17 cellular contexts compared by ENCODE assay signal in genomic region chr11:134196756-134197155, GRCh38.
"Had no signal": no experiment of that assay in that cellular context is flagged by ENCODE, and none has a peak within 500 bp of the region (broad histone marks: within the 10 kb centered on the region; RNA-seq: fewer than 3 reads in every experiment).

No MANE protein-coding gene starts in this region.

- H3K27ac Mint-ChIP-seq: stimulated activated naive CD8-positive, alpha-beta T cell treated with anti-CD3 and anti-CD28 coated beads, Interleukin-15, Interleukin-2, amounts not matched to agents 100 ng/mL and 50 ng/mL, for 24 hours had no signal

- H3K27ac ChIP-seq: coronary artery, gastroesophageal sphincter, heart left ventricle, psoas muscle, SJCRH30, transverse colon, uterus had no signal

- H3K9me3 ChIP-seq: gastroesophageal sphincter, heart left ventricle, psoas muscle, SJCRH30, transverse colon, uterus had no signal

- H3K27me3 ChIP-seq: gastroesophageal sphincter, heart left ventricle, SJCRH30, transverse colon, uterus had no signal

- H3K4me1 Mint-ChIP-seq: brain, neural crest cell had no signal

- H3K4me1 ChIP-seq: gastroesophageal sphincter, heart left ventricle, psoas muscle, SJCRH30, transverse colon, uterus had no signal

- H3K36me3 ChIP-seq: uterus had no signal

- ATAC-seq: esophagus mucosa, gastroesophageal sphincter, heart left ventricle, left ventricle myocardium superior, psoas muscle, right cardiac atrium had no signal

- H3K4me3 Mint-ChIP-seq: brain; neural crest cell; stimulated activated naive CD8-positive, alpha-beta T cell treated with anti-CD3 and anti-CD28 coated beads, Interleukin-15, Interleukin-2, amounts not matched to agents 100 ng/mL and 50 ng/mL, for 24 hours had no signal

- H3K27me3 Mint-ChIP-seq: brain; stimulated activated naive CD8-positive, alpha-beta T cell treated with anti-CD3 and anti-CD28 coated beads, Interleukin-15, Interleukin-2, amounts not matched to agents 100 ng/mL and 50 ng/mL, for 24 hours had no signal

- H3K9me3 Mint-ChIP-seq: brain; neural crest cell; stimulated activated naive CD8-positive, alpha-beta T cell treated with anti-CD3 and anti-CD28 coated beads, Interleukin-15, Interleukin-2, amounts not matched to agents 100 ng/mL and 50 ng/mL, for 24 hours had no signal

- H3K4me3 ChIP-seq: coronary artery, gastroesophageal sphincter, heart left ventricle, psoas muscle, SJCRH30, transverse colon, uterus had no signal

- DNase-seq: activated gamma-delta T cell treated with Interleukin-2 at 50 U/mL for 16 hours; activated T-cell treated with anti-CD3 and anti-CD28 coated beads, Interleukin-2, amount 50 U/mL, for 1 hour; caudate nucleus; heart left ventricle; kidney glomerular epithelial cell; left ventricle myocardium superior; psoas muscle; right cardiac atrium; SJCRH30; transverse colon; uterus had no signal
